Comparison of ENCODE assay signal across 20 cellular contexts in genomic region chr2:167318581-167318980, GRCh38. TPM values are rescaled to one million over a fixed set of nuclear protein-coding genes. Genes with fewer than 3 reads are reported as not detected.
"Had no signal": no experiment of that assay in that cellular context is flagged by ENCODE, and none has a peak within 500 bp of the region (broad histone marks: within the 10 kb centered on the region; RNA-seq: fewer than 3 reads in every experiment).

No MANE protein-coding gene starts in this region.

- ATAC-seq: HepG2 had no signal

- H3K4me1 ChIP-seq: SJSA1 had no signal

- H3K9me3 ChIP-seq: SJSA1 had no signal

- DNase-seq: IMR-90, Karpas-422, KG1, MM.1S, NCI-H1092 treated with DMSO at 0.1 percent for 48 hours, NCI-H1436, NCI-H187 treated with DMSO at 0.1 percent for 48 hours, NCI-H2029 treated with DMSO at 0.1 percent for 48 hours, NCI-H2171 treated with DMSO at 0.1 percent for 48 hours, NCI-H345, NCI-H446 treated with DMSO at 0.1 percent for 48 hours, NCI-H510A treated with DMSO at 0.1 percent for 48 hours, NCI-H526, NCI-H748 treated with DMSO at 0.1 percent for 48 hours, Right ventricle myocardium superior, RPMI8226, SIG-M5 had no signal

- H3K36me3 ChIP-seq: SJSA1 had no signal

- H3K4me3 ChIP-seq: SJSA1, SK-N-MC had no signal

RNA-seq across cellular contexts. Expression of gene B3GALT1, which starts 25.8 kb away (rescaled TPM):
- total RNA-seq: SJSA1 had no signal
